Comparison of ENCODE assay signal across 11 cellular contexts in the genomic region with DNA sequence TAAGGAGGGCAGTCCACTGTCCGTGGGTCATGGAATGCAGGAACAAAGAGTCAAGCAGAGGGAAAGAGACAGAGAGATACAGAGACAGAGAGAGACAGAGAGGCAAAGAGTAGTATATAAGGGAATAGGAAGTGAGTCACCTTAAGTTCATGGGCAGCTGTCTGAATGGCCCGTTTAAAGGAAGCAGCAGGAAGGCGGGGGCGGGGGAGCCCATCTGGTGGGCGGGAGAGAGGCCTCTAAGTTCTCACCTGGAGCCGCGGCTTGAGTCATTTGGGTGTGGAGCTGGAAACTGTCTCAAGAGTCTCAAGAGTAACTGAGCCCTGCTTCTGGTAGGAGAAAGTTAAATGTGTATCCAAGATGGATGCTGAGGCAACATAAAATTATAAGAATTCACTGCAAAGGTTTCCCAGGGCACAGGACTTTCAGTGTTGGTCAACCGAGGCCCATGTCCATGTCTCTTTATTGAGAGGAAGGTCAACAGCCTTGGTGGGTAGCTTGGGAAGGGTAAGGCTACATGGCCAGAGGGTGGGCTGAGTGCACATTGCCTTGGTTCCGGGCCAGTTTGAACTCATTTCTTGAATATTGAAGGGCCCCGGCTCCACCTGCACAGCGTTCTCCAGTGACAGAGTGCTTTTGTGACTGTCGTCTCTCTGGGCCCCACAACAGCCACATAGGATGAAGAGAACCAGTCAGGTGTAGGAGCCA.
A peak's percentile ranks its signal among the peaks of the same experiment; 100 is the strongest.
DNase-seq lines count a peak whose midpoint lies in the region; ATAC-seq lines count a peak whose summit lies in the region.
"Had no signal": no experiment of that assay in that cellular context is flagged by ENCODE, and none has a peak within 500 bp of the region (broad histone marks: within the 10 kb centered on the region; RNA-seq: fewer than 3 reads in every experiment).

No MANE protein-coding gene starts in this region.

- no peak overlapping the region for H3K4me3 ChIP-seq in SJCRH30

- no peaks in the 10 kb centered on the region for H3K27me3 ChIP-seq in SJCRH30

- H3K27ac ChIP-seq in epithelial cell of prostate (peak overlapping the region; percentile 76), SJCRH30 (no peak overlapping the region)

- ATAC-seq in HG03460 (IDR thresholded peaks at IDR 0.05; ENCODE audit: unreplicated experiment), result no peak

- peak; percentile 39 for DNase-seq in M059J (ENCODE audit: low read depth)
- DNase-seq in activated CD4-positive, alpha-beta T cell treated with anti-CD3 and anti-CD28 coated beads, Interleukin-2, amount 50 U/mL, for 4 hours, result peak; percentile 33 to 43
- peak; percentile 88 for DNase-seq in epithelial cell of prostate (ENCODE audit: low read depth, low spot score)
- peak; percentile 15 to 72 (median 63) for DNase-seq in stimulated activated CD4-positive, alpha-beta T cell treated with anti-CD3 and anti-CD28 coated beads, TNF-alpha, amount 100 ng/mL, for 48 hours (ENCODE audit: low read depth in 3 of 3)
- no peak for DNase-seq in SKM-1 (lab: John Stamatoyannopoulos, UW; ENCODE audit: unreplicated experiment)
- no peak for DNase-seq in middle frontal gyrus (ENCODE audit: extremely low spot score, low spot score)
- DNase-seq in SJCRH30, result no peak
- DNase-seq: cortex of kidney, NCI-H774, occipital lobe had no signal

- no peaks in the 10 kb centered on the region for H3K9me3 ChIP-seq in SJCRH30 (replicated peaks)

- peaks cover 16% of the 10 kb centered on the region for H3K4me1 ChIP-seq in SJCRH30

- no peaks in the 10 kb centered on the region for H3K36me3 ChIP-seq in SJCRH30

Comparison
In these comparisons a context has a peak if more than half of its experiments do, and no peak if none do; other contexts are left out.
1. DNase-seq: peak in M059J (single experiment), activated CD4-positive, alpha-beta T cell treated with anti-CD3 and anti-CD28 coated beads, Interleukin-2, amount 50 U/mL, for 4 hours (2 of 2), epithelial cell of prostate (single experiment) and stimulated activated CD4-positive, alpha-beta T cell treated with anti-CD3 and anti-CD28 coated beads, TNF-alpha, amount 100 ng/mL, for 48 hours (3 of 3); none in SKM-1 (single experiment), middle frontal gyrus (single experiment) and SJCRH30 (0 of 2).